In the genomic region with DNA sequence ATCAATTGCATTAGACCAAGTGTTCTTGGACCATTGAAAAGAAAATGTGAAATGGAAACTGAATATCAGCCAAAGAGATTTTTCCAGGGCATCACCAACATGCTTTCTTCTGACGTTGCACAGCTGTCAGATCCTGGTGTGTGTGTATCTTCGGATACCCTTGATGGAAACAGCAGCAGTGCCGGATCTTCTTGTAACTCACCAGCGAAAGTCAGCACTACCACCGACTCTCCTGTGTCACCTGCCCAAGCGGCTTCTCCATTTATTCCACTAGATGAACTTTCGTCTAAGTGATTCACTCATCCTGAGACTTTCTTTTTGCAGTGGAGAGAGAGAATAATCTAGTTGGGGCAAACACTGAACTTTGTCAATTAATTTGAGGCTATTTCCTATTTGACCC, we compare ENCODE assay signal across 1 cellular context.
TF ChIP-seq lines count a peak whose summit lies in the region.

No MANE protein-coding gene starts in this region.

TF ChIP-seq in IMR-90, 13 proteins besides CTCF, POLR2A, EP300 and RAD21:
- TF ChIP-seq, protein P1, sequence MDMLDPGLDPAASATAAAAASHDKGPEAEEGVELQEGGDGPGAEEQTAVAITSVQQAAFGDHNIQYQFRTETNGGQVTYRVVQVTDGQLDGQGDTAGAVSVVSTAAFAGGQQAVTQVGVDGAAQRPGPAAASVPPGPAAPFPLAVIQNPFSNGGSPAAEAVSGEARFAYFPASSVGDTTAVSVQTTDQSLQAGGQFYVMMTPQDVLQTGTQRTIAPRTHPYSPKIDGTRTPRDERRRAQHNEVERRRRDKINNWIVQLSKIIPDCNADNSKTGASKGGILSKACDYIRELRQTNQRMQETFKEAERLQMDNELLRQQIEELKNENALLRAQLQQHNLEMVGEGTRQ (IDR thresholded peaks at IDR 0.05; ENCODE audit: low read depth, low read length): no peak
- TF ChIP-seq FOS (IDR thresholded peaks at IDR 0.05; ENCODE audit: low read depth, low read length) (no peak), SMC3 (IDR thresholded peaks at IDR 0.05; ENCODE audit: low read depth, low read length) (no peak)
